12 cellular contexts compared by ENCODE assay signal in the genomic region with DNA sequence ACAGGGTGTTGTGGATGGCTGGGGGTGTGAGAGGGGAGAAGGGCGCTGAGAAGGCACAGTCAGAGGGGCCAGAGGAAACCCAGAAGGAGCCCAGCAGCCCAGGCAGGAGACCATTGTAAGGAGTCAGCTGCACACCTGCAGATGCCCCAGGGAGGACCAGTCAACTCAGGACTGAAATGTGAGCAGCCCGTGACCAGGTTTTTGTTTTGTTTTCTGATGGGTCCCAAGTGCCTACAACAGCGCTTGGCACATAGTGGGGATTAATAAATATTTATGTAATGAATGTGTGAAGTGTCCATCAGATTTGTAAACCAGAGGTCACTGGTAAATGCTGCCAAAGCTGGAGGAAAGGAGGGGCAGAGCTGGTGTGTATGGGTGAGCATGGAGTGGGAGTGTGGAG. TPM values are rescaled to one million over a fixed set of nuclear protein-coding genes. Genes with fewer than 3 reads are reported as not detected.
DNase-seq lines count a peak whose midpoint lies in the region; ATAC-seq and TF ChIP-seq lines count a peak whose summit lies in the region.
"Had no signal": no experiment of that assay in that cellular context is flagged by ENCODE, and none has a peak within 500 bp of the region (broad histone marks: within the 10 kb centered on the region; RNA-seq: fewer than 3 reads in every experiment).

No MANE protein-coding gene starts in this region.

- H2AFZ ChIP-seq in OCI-LY1 (ENCODE audit: low read length), result no peak overlapping the region

- H3K9me3 ChIP-seq in OCI-LY1 (ENCODE audit: low read length), result no peaks in the 10 kb centered on the region
- H3K9me3 ChIP-seq: gastrocnemius medialis had no signal

- H3K9ac ChIP-seq in OCI-LY1 (ENCODE audit: low read length), result peak overlapping the region; percentile 48; the same call in 1 of the 2 replicates

- H3K27ac ChIP-seq in OCI-LY1 (ENCODE audit: low read depth, low read length, poor library complexity, severe bottlenecking), result peak overlapping the region; percentile 99
- H3K27ac ChIP-seq: gastrocnemius medialis had no signal

- DNase-seq in GM12864 (ENCODE audit: low read depth), result peak; percentile 40
- DNase-seq in SK-N-DZ (ENCODE audit: low spot score), result no peak
- no peak for DNase-seq in cerebellar nuclear complex (lab: John Stamatoyannopoulos, UW)
- no peak for DNase-seq in NCI-H1436 treated with DMSO at 0.1 percent for 48 hours (lab: John Stamatoyannopoulos, UW)
- no peak for DNase-seq in stimulated activated CD4-positive, alpha-beta T cell treated with anti-CD3 and anti-CD28 coated beads, Interleukin-15, amount 100 ng/mL, for 24 hours
- DNase-seq: activated CD4-positive, alpha-beta T cell treated with anti-CD3 and anti-CD28 coated beads, Interleukin-2, amount 50 U/mL, for 48 hours; gastrocnemius medialis; small intestine; stimulated activated naive CD8-positive, alpha-beta T cell treated with anti-CD3 and anti-CD28 coated beads, Interleukin-15, amount 100 ng/mL, for 72 hours had no signal

- TF ChIP-seq CTCF in GM12864 (IDR thresholded peaks at IDR 0.05; ENCODE audit: low read depth, low read length, missing control alignments) (no peak), OCI-LY1 (IDR thresholded peaks at IDR 0.05; ENCODE audit: low read length) (no peak)

- ATAC-seq in GM19438 (IDR thresholded peaks at IDR 0.05; ENCODE audit: low read depth, unreplicated experiment) (peak; percentile 81), HG02885 (IDR thresholded peaks at IDR 0.05; ENCODE audit: poor library complexity, unreplicated experiment) (peak; percentile 88)
- ATAC-seq: gastrocnemius medialis; stimulated activated naive CD8-positive, alpha-beta T cell treated with anti-CD3 and anti-CD28 coated beads, Interleukin-15, amount 100 ng/mL, for 72 hours had no signal

- H3K36me3 ChIP-seq in OCI-LY1 (ENCODE audit: insufficient read depth, low read length), result peaks cover 7% of the 10 kb centered on the region; the same call in 1 of the 2 replicates
- H3K36me3 ChIP-seq: gastrocnemius medialis had no signal

- H3F3A ChIP-seq in OCI-LY1 (ENCODE audit: insufficient read depth, low read length), result no peaks in the 10 kb centered on the region

- H3K4me3 ChIP-seq in GM12864 (ENCODE audit: low read depth, low read length) (no peak overlapping the region), OCI-LY1 (ENCODE audit: low read depth, low read length, poor library complexity, severe bottlenecking) (peak overlapping the region; percentile 12)
- H3K4me3 ChIP-seq: gastrocnemius medialis had no signal

- no peaks in the 10 kb centered on the region for H3K27me3 ChIP-seq in OCI-LY1 (ENCODE audit: insufficient read depth, low read length)
- H3K27me3 ChIP-seq: gastrocnemius medialis had no signal

- peak overlapping the region; percentile 48 for H3K4me2 ChIP-seq in OCI-LY1 (ENCODE audit: low read length)

- H4K20me1 ChIP-seq in OCI-LY1 (ENCODE audit: insufficient read depth, low read length), result no peaks in the 10 kb centered on the region

- no peaks in the 10 kb centered on the region for H3K9me2 ChIP-seq in OCI-LY1 (ENCODE audit: low read depth, low read length)

- H3K4me1 ChIP-seq in OCI-LY1 (ENCODE audit: insufficient read depth, low read length, severe bottlenecking), result peaks cover 99% of the 10 kb centered on the region

- peaks cover 87% of the 10 kb centered on the region for H3K79me2 ChIP-seq in OCI-LY1 (ENCODE audit: insufficient read depth, low read length)

RNA-seq across cellular contexts. Expression of gene TRAM2, which starts 30.2 kb away (rescaled TPM):
- 3.9 and 4.3 TPM in 2 replicates for polyA plus RNA-seq in SK-N-DZ (2014; cell fraction: cytosol; rRNA removed)
- polyA plus RNA-seq in SK-N-DZ (2014; cell fraction: nucleus; rRNA removed), result 4.0 and 5.7 TPM in 2 replicates
